In genomic region chr9:123401879-123402513, GRCh38 we compare ENCODE assay signal across 7 cellular contexts. TPM values are rescaled to one million over a fixed set of nuclear protein-coding genes. Genes with fewer than 3 reads are reported as not detected.
DNase-seq lines count a peak whose midpoint lies in the region; ATAC-seq and TF ChIP-seq lines count a peak whose summit lies in the region.

No MANE protein-coding gene starts in this region.

- TF ChIP-seq POLR2A in esophagus muscularis mucosa (IDR thresholded peaks at IDR 0.05; ENCODE audit: low read depth), result no peak

- H3K4ac ChIP-seq in neuronal stem cell (ENCODE audit: low read length), result no peak overlapping the region

- H3K4me3 ChIP-seq in esophagus muscularis mucosa (no peak overlapping the region), neuronal stem cell (ENCODE audit: low read length in 2 of 2) (no peak overlapping the region)

- H3K23ac ChIP-seq in neuronal stem cell (ENCODE audit: low read depth, low read length, poor library complexity), result no peak overlapping the region

- H3K27ac ChIP-seq in esophagus muscularis mucosa (replicated peaks in 1 of 4), result no peak overlapping the region
- no peak overlapping the region for H3K27ac ChIP-seq in neuronal stem cell (replicated peaks; ENCODE audit: low read length)

- H3K4me1 ChIP-seq in esophagus muscularis mucosa (peaks cover 0 to 6% (median 2%) of the 10 kb centered on the region in 4 donors), neuronal stem cell (ENCODE audit: control insufficient read depth in 2 of 2, insufficient read depth in 1 of 2, low read depth in 1 of 2, low read length in 2 of 2) (peaks cover 21 to 40% of the 10 kb centered on the region in 2 donors)

- intact Hi-C loops in esophagus muscularis mucosa (cut with DNase I), result loop anchor here (5.0 kb wide), 1 partner anchor 640 kb away; no protein-coding TSS in a partner anchor

- H3K9me3 ChIP-seq in esophagus muscularis mucosa (no peaks in the 10 kb centered on the region), neuronal stem cell (replicated peaks in 1 of 2; ENCODE audit: control insufficient read depth in 2 of 2, insufficient read depth in 1 of 2, low read depth in 1 of 2, low read length in 2 of 2) (no peaks in the 10 kb centered on the region)

- no peak for ATAC-seq in GM19035 (IDR thresholded peaks at IDR 0.05; ENCODE audit: unreplicated experiment)

- no peak overlapping the region for H3K14ac ChIP-seq in neuronal stem cell (ENCODE audit: low read length)

- peaks cover 5 to 16% (median 6%) of the 10 kb centered on the region in 4 donors for H3K36me3 ChIP-seq in esophagus muscularis mucosa
- H3K36me3 ChIP-seq in neuronal stem cell (replicated peaks in 1 of 2; ENCODE audit: control insufficient read depth in 2 of 2, insufficient read depth in 2 of 2, low read length in 2 of 2), result no peaks in the 10 kb centered on the region

- DNase-seq in ELF-1 (ENCODE audit: low read depth, low spot score) (peak; percentile 67), HT1080 (ENCODE audit: low read depth) (peak; percentile 32), RPMI8226 (peak; percentile 59), esophagus muscularis mucosa (ENCODE audit: extremely low spot score) (no peak), neuronal stem cell (ENCODE audit: low spot score) (peak; percentile 64), NOMO-1 treated with DMSO at 0.1 percent for 48 hours (lab: John Stamatoyannopoulos, UW; ENCODE audit: unreplicated experiment) (no peak)

- no peak overlapping the region for H2BK5ac ChIP-seq in neuronal stem cell (ENCODE audit: low read length)

- H4K91ac ChIP-seq in neuronal stem cell (ENCODE audit: low read depth, low read length, poor library complexity), result no peak overlapping the region

- no peak overlapping the region for H2BK120ac ChIP-seq in neuronal stem cell (ENCODE audit: low read depth, low read length)

- peak; percentile 52 to 72 (median 58) for TF ChIP-seq CTCF in esophagus muscularis mucosa (IDR thresholded peaks at IDR 0.05)

- H2AK5ac ChIP-seq in neuronal stem cell (ENCODE audit: low read depth, low read length), result no peak overlapping the region

- H2AFZ ChIP-seq in neuronal stem cell (ENCODE audit: low read length), result no peak overlapping the region

- no peak for TF ChIP-seq EP300 in esophagus muscularis mucosa (IDR thresholded peaks at IDR 0.05)

- no peak overlapping the region for H4K8ac ChIP-seq in neuronal stem cell (ENCODE audit: low read depth, low read length)

- no peak overlapping the region for H3K9ac ChIP-seq in neuronal stem cell (ENCODE audit: low read depth, low read length, poor library complexity)

- WGBS in esophagus muscularis mucosa, result 68% methylated on average over 7 of the region's 9 CpGs
- WGBS in neuronal stem cell (ENCODE audit: extremely low coverage in 2 of 2, insufficient read length in 2 of 2, insufficient replicate concordance in 1 of 2), 2 donors, result no CpG with 5 or more reads among the region's 9 CpGs

- no peak overlapping the region for H2BK15ac ChIP-seq in neuronal stem cell (ENCODE audit: low read length)

- H3K79me1 ChIP-seq in neuronal stem cell (ENCODE audit: low read depth, low read length), result no peaks in the 10 kb centered on the region

- H3K18ac ChIP-seq in neuronal stem cell (ENCODE audit: low read length), result peak overlapping the region; percentile 82

- H2BK12ac ChIP-seq in neuronal stem cell (ENCODE audit: low read length), result no peak overlapping the region

- H3K4me2 ChIP-seq in neuronal stem cell (ENCODE audit: insufficient read depth, low read length, poor library complexity, severe bottlenecking), result no peak overlapping the region

- H3K27me3 ChIP-seq in esophagus muscularis mucosa (no peaks in the 10 kb centered on the region), neuronal stem cell (ENCODE audit: control insufficient read depth in 3 of 3, insufficient read depth in 3 of 3, low read depth in 1 of 3, low read length in 3 of 3) (peaks cover 0 to 2% (median 0%) of the 10 kb centered on the region in 3 experiments)

RNA-seq across cellular contexts. Expression of gene CRB2, which starts 46.0 kb away (rescaled TPM):
- not detected in 2 replicates for total RNA-seq in HT1080 (2014; rRNA removed; shearing (Covaris generic))
- not detected in 2 replicates for polyA plus RNA-seq in HT1080 (2015; cell fraction: cytosol; rRNA removed)
- 0.05 TPM in 1 of 2 replicates, not detected in the other for polyA plus RNA-seq in HT1080 (2015; cell fraction: nucleus; rRNA removed)
- under 1 TPM in 2 of 4 donors, not detected in 2; 0.06 to 0.13 TPM for total RNA-seq in esophagus muscularis mucosa
- 41.7 TPM for polyA plus RNA-seq in neuronal stem cell (2013, experiment 1 of 2)
- 41.7 TPM for polyA plus RNA-seq in neuronal stem cell (2013, experiment 2 of 2)

Comparison
In these comparisons a context has a peak if more than half of its experiments do, and no peak if none do; other contexts are left out.
1. DNase-seq: peak in ELF-1 (single experiment), HT1080 (single experiment), RPMI8226 (single experiment) and neuronal stem cell (single experiment); none in esophagus muscularis mucosa (single experiment) and NOMO-1 treated with DMSO at 0.1 percent for 48 hours (single experiment).